16 cellular contexts compared by ENCODE assay signal in the genomic region with DNA sequence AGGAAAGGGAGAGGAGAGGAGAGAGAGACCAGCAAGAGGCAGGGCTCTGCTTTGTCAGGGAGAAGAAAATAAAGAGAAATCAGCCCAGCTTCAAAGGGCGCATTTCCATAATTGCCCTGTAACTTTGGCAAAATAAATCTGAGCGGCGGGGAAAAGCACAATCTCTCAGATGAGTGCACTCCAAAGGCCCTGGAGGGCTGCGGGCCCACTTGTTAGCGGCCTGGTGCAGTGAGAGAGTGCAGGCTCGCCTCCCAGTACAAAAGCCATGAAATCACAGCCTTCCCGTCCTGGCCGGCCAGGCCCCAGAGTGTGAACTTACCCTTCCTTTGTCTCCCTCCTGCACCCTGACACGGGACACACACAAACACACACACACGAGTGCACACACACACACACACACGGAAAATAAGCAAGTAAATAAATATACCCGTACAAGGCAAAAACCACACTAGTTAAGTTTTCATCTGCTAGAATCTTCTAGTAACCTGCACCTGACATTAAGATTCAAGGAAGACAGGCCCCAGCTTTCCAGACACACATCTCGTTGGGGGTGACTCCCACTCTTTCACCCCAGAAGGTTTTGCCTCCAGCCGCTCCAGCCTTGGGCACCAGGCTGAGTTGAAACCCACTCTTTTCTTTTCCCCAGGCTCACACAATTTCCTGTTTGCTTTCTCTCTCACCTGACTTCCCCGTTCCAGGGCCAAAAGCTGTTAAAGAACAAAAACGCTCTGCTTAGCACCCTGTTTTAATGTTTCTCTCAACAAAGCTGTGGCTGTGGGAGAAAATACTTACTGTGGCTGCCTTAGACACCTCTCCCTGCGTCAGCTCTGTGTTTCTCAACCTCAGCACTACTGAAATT. TPM values are rescaled to one million over a fixed set of nuclear protein-coding genes. Genes with fewer than 3 reads are reported as not detected.
DNase-seq lines count a peak whose midpoint lies in the region; ATAC-seq and TF ChIP-seq lines count a peak whose summit lies in the region.
"Had no signal": no experiment of that assay in that cellular context is flagged by ENCODE, and none has a peak within 500 bp of the region (broad histone marks: within the 10 kb centered on the region; RNA-seq: fewer than 3 reads in every experiment).

No MANE protein-coding gene starts in this region.

- H3K4me3 Mint-ChIP-seq in mesothelial cell of epicardium, result no peak overlapping the region
- H3K4me3 Mint-ChIP-seq: effector memory CD8-positive, alpha-beta T cell had no signal

- WGBS in heart right ventricle, 2 donors, result 77 to 83% methylated on average over 17 of the region's 17 CpGs

- TF ChIP-seq CTCF in cardiac muscle cell (IDR thresholded peaks at IDR 0.05; ENCODE audit: low read depth, low read length) (no peak), heart right ventricle (IDR thresholded peaks at IDR 0.05) (no peak), VCaP (conservative IDR thresholded peaks at IDR 0.05) (no peak), mesothelial cell of epicardium (IDR thresholded peaks at IDR 0.05; ENCODE audit: unreplicated experiment) (no peak)

- H3K36me3 ChIP-seq in cardiac muscle cell (peaks cover 4% of the 10 kb centered on the region), heart right ventricle (no peaks in the 10 kb centered on the region)
- H3K36me3 ChIP-seq: gastroesophageal sphincter had no signal

- intact Hi-C loops in heart right ventricle (cut with DNase I), result loop anchor here in 1 of 10 donors (10.0 kb wide), 1 partner anchor 83 kb away; no protein-coding TSS in a partner anchor

- H3K4me3 ChIP-seq in cardiac muscle cell, result no peak overlapping the region
- no peak overlapping the region for H3K4me3 ChIP-seq in heart right ventricle
- H3K4me3 ChIP-seq: gastroesophageal sphincter, GM23248 had no signal

- peaks cover 33% of the 10 kb centered on the region for H3K4me1 Mint-ChIP-seq in mesothelial cell of epicardium

- H3K4me1 ChIP-seq in cardiac muscle cell (ENCODE audit: low read depth) (peaks cover 15% of the 10 kb centered on the region), heart right ventricle (peaks cover 0 to 14% (median 5%) of the 10 kb centered on the region in 9 donors)

- H3K27me3 Mint-ChIP-seq in mesothelial cell of epicardium (ENCODE audit: low read depth), result peaks cover 25% of the 10 kb centered on the region

- no peaks in the 10 kb centered on the region for H3K27me3 ChIP-seq in cardiac muscle cell
- peaks cover 0 to 39% (median 6%) of the 10 kb centered on the region in 7 donors for H3K27me3 ChIP-seq in heart right ventricle

- no peaks in the 10 kb centered on the region for H3K9me3 Mint-ChIP-seq in mesothelial cell of epicardium

- H3K27ac ChIP-seq in cardiac muscle cell, result peak overlapping the region; percentile 60
- no peak overlapping the region for H3K27ac ChIP-seq in heart right ventricle
- peak overlapping the region; percentile 89 for H3K27ac ChIP-seq in VCaP
- H3K27ac ChIP-seq: gastroesophageal sphincter, GM23248 had no signal

- peak in 1 of 2 donors; percentile 58 for DNase-seq in cardiac muscle cell (ENCODE audit: low read depth in 1 of 2, low spot score in 1 of 2)
- no peak for DNase-seq in heart right ventricle
- peak in 1 of 2 experiments; percentile 47 for DNase-seq in mesothelial cell of epicardium (ENCODE audit: low spot score in 2 of 2, unreplicated experiment in 2 of 2)
- DNase-seq in NCI-H510A treated with DMSO at 0.1 percent for 48 hours (lab: John Stamatoyannopoulos, UW), result no peak
- no peak for DNase-seq in NCI-H82 treated with DMSO at 0.1 percent for 48 hours (lab: John Stamatoyannopoulos, UW; ENCODE audit: unreplicated experiment)
- no peak for DNase-seq in SW 1271 (lab: John Stamatoyannopoulos, UW)
- DNase-seq: activated CD4-positive, alpha-beta T cell treated with anti-CD3 and anti-CD28 coated beads for 48 hours; effector memory CD8-positive, alpha-beta T cell; GM23248; NCI-H1105; stimulated activated CD4-positive, alpha-beta T cell treated with anti-CD3 and anti-CD28 coated beads, Interleukin-12 subunit alpha, Interleukin-12 subunit beta, amount 100 ng/mL, for 4 hours had no signal

- no peaks in the 10 kb centered on the region for H3K9me3 ChIP-seq in cardiac muscle cell (ENCODE audit: low read depth)
- no peaks in the 10 kb centered on the region for H3K9me3 ChIP-seq in heart right ventricle
- H3K9me3 ChIP-seq: gastroesophageal sphincter had no signal

- ATAC-seq in heart right ventricle (no peak), HG03460 (IDR thresholded peaks at IDR 0.05; ENCODE audit: unreplicated experiment) (no peak)
- ATAC-seq: effector memory CD8-positive, alpha-beta T cell; gastroesophageal sphincter had no signal

- peak overlapping the region; percentile 79 for H3K27ac Mint-ChIP-seq in mesothelial cell of epicardium
- H3K27ac Mint-ChIP-seq: effector memory CD8-positive, alpha-beta T cell had no signal

- H3K36me3 Mint-ChIP-seq in mesothelial cell of epicardium, result peaks cover 10% of the 10 kb centered on the region

RNA-seq across cellular contexts. Expression of a gene that starts 8.5 kb away (rescaled TPM):
- total RNA-seq in cardiac muscle cell (207 and 209 TPM in 2 replicates), heart right ventricle (10 to 100 TPM; 24.7 to 85.7 (median 69.7) TPM), mesothelial cell of epicardium (40.3 to 45.8 TPM (median 45.2 TPM) in 3 replicates)
- polyA plus RNA-seq in cardiac muscle cell (190 and 212 TPM in 2 replicates), heart right ventricle (10 to 100 TPM; 26.3 to 40.5 TPM)
- polyA plus RNA-seq: AG04450, neural cell had no signal

Comparison
In these comparisons a context has a peak if more than half of its experiments do, and no peak if none do; other contexts are left out.
1. H3K27ac ChIP-seq: peak in cardiac muscle cell (single experiment) and VCaP (single experiment); none in heart right ventricle (0 of 10).